In the genomic region with DNA sequence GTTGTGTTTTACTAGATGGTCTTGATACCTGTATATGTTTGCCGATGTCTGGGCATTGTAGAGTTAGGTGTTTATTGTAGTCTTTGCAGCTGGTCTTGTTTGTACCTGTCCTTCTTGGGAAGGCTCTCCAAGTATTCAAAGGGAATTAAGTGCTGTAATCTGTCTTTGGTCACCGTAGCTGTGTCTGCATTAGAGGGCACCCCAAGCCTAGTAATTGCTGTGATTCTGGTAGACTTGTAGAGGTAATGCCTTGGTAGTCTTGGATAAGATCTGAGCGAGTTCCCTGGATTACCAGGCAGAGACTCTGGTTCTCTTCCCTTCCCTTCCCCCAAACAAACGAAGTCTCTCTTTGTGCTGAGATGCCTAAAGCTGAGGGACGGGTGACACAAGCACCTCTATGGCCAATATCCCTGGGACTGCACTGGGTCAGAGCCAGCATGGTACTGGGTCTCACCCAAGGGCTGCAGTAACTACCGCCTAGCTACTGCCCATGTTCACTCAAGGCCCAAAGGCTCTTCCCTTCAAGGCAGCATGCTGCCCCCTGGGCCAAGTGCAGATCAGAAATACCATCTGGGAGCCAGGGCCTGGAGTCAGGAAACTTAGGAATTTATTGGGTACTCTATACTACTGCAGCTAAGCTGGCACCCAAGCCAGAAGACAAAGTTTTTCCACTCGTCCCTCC, we compare ENCODE assay signal across 30 cellular contexts. TPM values are rescaled to one million over a fixed set of nuclear protein-coding genes. Genes with fewer than 3 reads are reported as not detected.
A peak's percentile ranks its signal among the peaks of the same experiment; 100 is the strongest.
DNase-seq lines count a peak whose midpoint lies in the region; ATAC-seq, FAIRE-seq and TF ChIP-seq lines count a peak whose summit lies in the region.
"Had no signal": no experiment of that assay in that cellular context is flagged by ENCODE, and none has a peak within 500 bp of the region (broad histone marks: within the 10 kb centered on the region; RNA-seq: fewer than 3 reads in every experiment).

No MANE protein-coding gene starts in this region.

- in situ Hi-C loops in gastrocnemius medialis (cut with MboI; ENCODE audit: low sequenced_read_pairs in 4 of 4): no loop called here

- POLR2A ChIA-PET in WTC11 (lab: Charles Lee): no interaction called here

- TF ChIP-seq RAD21 in liver (IDR thresholded peaks at IDR 0.05): peak; percentile 60 to 61

- H4K91ac ChIP-seq in H9 (ENCODE audit: insufficient read length, low read depth, low read length): no peak overlapping the region

- TF ChIP-seq POLR2A in gastrocnemius medialis (IDR thresholded peaks at IDR 0.05): no peak

- no peaks in the 10 kb centered on the region for H3K79me2 ChIP-seq in H9 (ENCODE audit: insufficient read depth, low read length)

- H3K4me1 Mint-ChIP-seq in H9 (peaks cover 11% of the 10 kb centered on the region in 2 experiments), WTC11 (peaks cover 11% of the 10 kb centered on the region)

- no peaks in the 10 kb centered on the region for H3K4me1 ChIP-seq in H9 (ENCODE audit: insufficient read depth, low read length)
- no peaks in the 10 kb centered on the region for H3K4me1 ChIP-seq in liver (ENCODE audit: control insufficient read depth in 4 of 4, insufficient read depth in 4 of 4, low read length in 3 of 4)
- peaks cover 0 to 8% of the 10 kb centered on the region in 2 donors for H3K4me1 ChIP-seq in gastrocnemius medialis
- H3K4me1 ChIP-seq: colonic mucosa, stomach, tibial artery had no signal

- H3T11ph ChIP-seq in H9 (ENCODE audit: low read length): no peak overlapping the region

- no peak overlapping the region for H3K56ac ChIP-seq in H9 (ENCODE audit: insufficient read length, low read depth, low read length)

- H3K27me3 Mint-ChIP-seq in H9 (ENCODE audit: low read depth) (peaks cover 3% of the 10 kb centered on the region), WTC11 (ENCODE audit: low read depth) (peaks cover 6% of the 10 kb centered on the region; the same call in 1 of the 2 replicates)

- WGBS in H9 (ENCODE audit: extremely low coverage, insufficient read length, low lambda C conversion rate): no CpG with 5 or more reads among the region's 7 CpGs
- WGBS in liver: 75% methylated on average over 7 of the region's 7 CpGs

- H3K9ac ChIP-seq in H9 (ENCODE audit: extremely low read depth, insufficient read length, low read length) (no peak overlapping the region), liver (ENCODE audit: low read depth in 1 of 2, low read length in 2 of 2) (no peak overlapping the region)
- H3K9ac ChIP-seq: SK-N-SH had no signal

- H4K8ac ChIP-seq in H9 (replicated peaks; ENCODE audit: insufficient read length, low read depth, low read length): no peak overlapping the region

- no peak overlapping the region for H2AK5ac ChIP-seq in H9 (ENCODE audit: insufficient read length, low read length)

- no peak overlapping the region for H2BK120ac ChIP-seq in H9 (ENCODE audit: low read depth, low read length, poor library complexity, severe bottlenecking)

- DNase-seq in D721Med (ENCODE audit: insufficient read length, low spot score) (no peak), H9 (peak; percentile 36), WTC11 (ENCODE audit: low spot score) (no peak), GOT3 (lab: John Stamatoyannopoulos, UW) (no peak), iPS-NIHi11 (ENCODE audit: low spot score) (no peak), gastrocnemius medialis (no peak)
- DNase-seq: activated CD4-positive, alpha-beta T cell treated with anti-CD3 and anti-CD28 coated beads for 48 hours; activated T-cell treated with anti-CD3 and anti-CD28 coated beads, Interleukin-2, amount 50 U/mL, for 24 hours; brain microvascular endothelial cell; colonic mucosa; effector memory CD8-positive, alpha-beta T cell; Kasumi-1; NCI-H1092; NCI-H2029; posterior cingulate gyrus; RPMI8226; SK-N-SH; stimulated activated CD4-positive, alpha-beta T cell treated with anti-CD3 and anti-CD28 coated beads, Interleukin-15, amount 100 ng/mL, for 24 hours; stomach; tibial artery had no signal

- H3K18ac ChIP-seq in H9 (ENCODE audit: insufficient read length, low read depth, low read length): no peak overlapping the region

- H3K36me3 Mint-ChIP-seq in H9 (ENCODE audit: insufficient read depth in 1 of 3, low read depth in 3 of 3) (peaks cover 0 to 6% (median 4%) of the 10 kb centered on the region in 3 experiments; a peak in 3 of 7 replicates), WTC11 (no peaks in the 10 kb centered on the region)

- H2BK20ac ChIP-seq in H9 (ENCODE audit: low read depth, low read length, poor library complexity, severe bottlenecking): no peak overlapping the region

- TF ChIP-seq CTCF in D721Med (IDR thresholded peaks at IDR 0.05; ENCODE audit: insufficient read depth, missing control alignments): peak; percentile 21
- TF ChIP-seq CTCF in H9 (conservative IDR thresholded peaks at IDR 0.05): peak; percentile 24; the same call in 2 of the 3 replicates
- TF ChIP-seq CTCF in WTC11 (IDR thresholded peaks at IDR 0.05): no peak
- no peak for TF ChIP-seq CTCF in liver (IDR thresholded peaks at IDR 0.05; ENCODE audit: low read depth, low read length, missing input control)
- no peak for TF ChIP-seq CTCF in gastrocnemius medialis (IDR thresholded peaks at IDR 0.05 in 4 of 5, conservative IDR thresholded peaks at IDR 0.05 in 1 of 5)

- H3K4me3 Mint-ChIP-seq in H9 (no peak overlapping the region), WTC11 (no peak overlapping the region)
- H3K4me3 Mint-ChIP-seq: activated T-cell treated with anti-CD3 and anti-CD28 coated beads, Interleukin-2, amount 50 U/mL, for 24 hours; CD14-positive monocyte; effector memory CD8-positive, alpha-beta T cell; neural crest cell had no signal

- H3K4me3 ChIP-seq in liver (ENCODE audit: low read depth in 1 of 3, low read length in 3 of 3): no peak overlapping the region
- H3K4me3 ChIP-seq in gastrocnemius medialis: no peak overlapping the region
- H3K4me3 ChIP-seq: colonic mucosa, lung, stomach, tibial artery had no signal

- H4K20me1 ChIP-seq in H9 (ENCODE audit: control insufficient read depth, insufficient read depth, insufficient read length): no peaks in the 10 kb centered on the region

- no peak overlapping the region for H2BK12ac ChIP-seq in H9 (ENCODE audit: insufficient read length, low read depth, low read length)

- no peak overlapping the region for H3K4ac ChIP-seq in H9 (ENCODE audit: low read depth, low read length)

- H3K9me3 Mint-ChIP-seq in H9 (peaks cover 0 to 8% of the 10 kb centered on the region in 2 experiments; a peak in 2 of 5 replicates), WTC11 (peaks cover 5% of the 10 kb centered on the region; the same call in 1 of the 2 replicates)
- H3K9me3 Mint-ChIP-seq: activated T-cell treated with anti-CD3 and anti-CD28 coated beads, Interleukin-2, amount 50 U/mL, for 24 hours; effector memory CD8-positive, alpha-beta T cell had no signal

- H3K23ac ChIP-seq in H9 (ENCODE audit: insufficient read length, low read depth, low read length): no peak overlapping the region

- H3K9me3 ChIP-seq in H9 (ENCODE audit: control insufficient read depth, low read depth, low read length) (no peaks in the 10 kb centered on the region), liver (ENCODE audit: control insufficient read depth in 4 of 4, low read length in 3 of 4) (no peaks in the 10 kb centered on the region), gastrocnemius medialis (no peaks in the 10 kb centered on the region)
- H3K9me3 ChIP-seq: colonic mucosa, SK-N-SH, stomach had no signal

- H3K79me1 ChIP-seq in H9 (ENCODE audit: insufficient read depth, low read depth, low read length, poor library complexity, severe bottlenecking): no peaks in the 10 kb centered on the region

- H3K27me3 ChIP-seq in H9 (ENCODE audit: insufficient read depth, low read length) (no peaks in the 10 kb centered on the region), liver (ENCODE audit: control insufficient read depth in 4 of 4, insufficient read depth in 4 of 4, low read length in 3 of 4) (no peaks in the 10 kb centered on the region), gastrocnemius medialis (no peaks in the 10 kb centered on the region)
- H3K27me3 ChIP-seq: brain microvascular endothelial cell, colonic mucosa, stomach, tibial artery had no signal

- H3K27ac ChIP-seq in H9 (ENCODE audit: insufficient read length, low read depth, low read length) (no peak overlapping the region), liver (ENCODE audit: low read depth in 1 of 2, low read length in 2 of 2) (no peak overlapping the region), gastrocnemius medialis (no peak overlapping the region)
- H3K27ac ChIP-seq: brain microvascular endothelial cell, colonic mucosa, stomach, tibial artery had no signal

- intact Hi-C loops in gastrocnemius medialis (cut with DNase I; ENCODE audit: low total_unique reads): no loop called here

- H3K23me2 ChIP-seq in H9 (ENCODE audit: insufficient read length, low read depth, low read length, poor library complexity, severe bottlenecking): no peaks in the 10 kb centered on the region

- H3K27ac Mint-ChIP-seq in H9 (no peak overlapping the region), WTC11 (no peak overlapping the region)
- H3K27ac Mint-ChIP-seq: activated T-cell treated with anti-CD3 and anti-CD28 coated beads, Interleukin-2, amount 50 U/mL, for 24 hours; effector memory CD8-positive, alpha-beta T cell had no signal

- CTCF ChIA-PET in WTC11 (lab: Charles Lee): interaction anchor here (0.6 to 5.3 kb wide), 9 partner anchors 8 to 195 kb away, joined by 3 to 43 read pairs (median 4); no protein-coding TSS in a partner anchor

- no peak overlapping the region for H3K4me2 ChIP-seq in H9 (ENCODE audit: insufficient read depth, insufficient read length, low read length)
- H3K4me2 ChIP-seq: SK-N-SH had no signal

- H2AFZ ChIP-seq in H9 (ENCODE audit: low read length): no peak overlapping the region

- no peak overlapping the region for H2BK15ac ChIP-seq in H9 (ENCODE audit: low read depth, low read length)

- H3K14ac ChIP-seq in H9 (ENCODE audit: insufficient read depth, low read length): no peak overlapping the region

- no peaks in the 10 kb centered on the region for H3K36me3 ChIP-seq in liver (ENCODE audit: control insufficient read depth in 4 of 4, insufficient read depth in 3 of 4, low read depth in 1 of 4, low read length in 3 of 4)
- no peaks in the 10 kb centered on the region for H3K36me3 ChIP-seq in gastrocnemius medialis
- H3K36me3 ChIP-seq: brain microvascular endothelial cell, colonic mucosa, stomach, tibial artery had no signal

- ATAC-seq in WTC11 (peak; percentile 42), gastrocnemius medialis (no peak), HG02938 (IDR thresholded peaks at IDR 0.05; ENCODE audit: unreplicated experiment) (no peak)
- ATAC-seq: effector memory CD8-positive, alpha-beta T cell; sciatic nerve had no signal

- H4K5ac ChIP-seq in H9 (ENCODE audit: insufficient read length, low read depth, low read length): no peak overlapping the region

- FAIRE-seq in D721Med (lab: Jason Lieb, UNC): no peak
- FAIRE-seq: G401.6, H54, HTR-8/SVneo had no signal

- no peak overlapping the region for H2BK5ac ChIP-seq in H9 (ENCODE audit: insufficient read length, low read length)

RNA-seq across cellular contexts. Expression of a gene that starts 27.1 kb away (rescaled TPM):
- total RNA-seq in H9 (2021): 0.13 and 0.42 TPM in 2 replicates
- total RNA-seq in WTC11 (2021): not detected in 3 replicates
- under 1 TPM in 1 of 2 donors, not detected in 1; 0.25 TPM for total RNA-seq in liver
- polyA plus RNA-seq in liver: not detected
- under 1 TPM in 1 of 4 donors, not detected in 3; 0.33 TPM for total RNA-seq in gastrocnemius medialis
- total RNA-seq: kidney epithelial cell, stomach had no signal
- polyA plus RNA-seq: stomach had no signal

RNA-seq across cellular contexts. Expression of a gene that starts 48.3 kb away (rescaled TPM):
- total RNA-seq in H9 (2021) (462 and 466 TPM in 2 replicates), WTC11 (2021) (378 to 418 TPM (median 391 TPM) in 3 replicates), liver (100 to 1,000 TPM; 207 to 221 TPM), gastrocnemius medialis (100 to 1,000 TPM; 129 to 195 (median 149) TPM)
- 100 to 1,000 TPM; 218 to 456 TPM for polyA plus RNA-seq in liver

Comparison
In these comparisons a context has a peak if more than half of its experiments do, and no peak if none do; other contexts are left out.
1. CTCF ChIP-seq: peak in D721Med (single experiment) and H9 (single experiment); none in WTC11 (single experiment), liver (single experiment) and gastrocnemius medialis (0 of 5).